ENCODE assay signal across 7 cellular contexts in the genomic region with DNA sequence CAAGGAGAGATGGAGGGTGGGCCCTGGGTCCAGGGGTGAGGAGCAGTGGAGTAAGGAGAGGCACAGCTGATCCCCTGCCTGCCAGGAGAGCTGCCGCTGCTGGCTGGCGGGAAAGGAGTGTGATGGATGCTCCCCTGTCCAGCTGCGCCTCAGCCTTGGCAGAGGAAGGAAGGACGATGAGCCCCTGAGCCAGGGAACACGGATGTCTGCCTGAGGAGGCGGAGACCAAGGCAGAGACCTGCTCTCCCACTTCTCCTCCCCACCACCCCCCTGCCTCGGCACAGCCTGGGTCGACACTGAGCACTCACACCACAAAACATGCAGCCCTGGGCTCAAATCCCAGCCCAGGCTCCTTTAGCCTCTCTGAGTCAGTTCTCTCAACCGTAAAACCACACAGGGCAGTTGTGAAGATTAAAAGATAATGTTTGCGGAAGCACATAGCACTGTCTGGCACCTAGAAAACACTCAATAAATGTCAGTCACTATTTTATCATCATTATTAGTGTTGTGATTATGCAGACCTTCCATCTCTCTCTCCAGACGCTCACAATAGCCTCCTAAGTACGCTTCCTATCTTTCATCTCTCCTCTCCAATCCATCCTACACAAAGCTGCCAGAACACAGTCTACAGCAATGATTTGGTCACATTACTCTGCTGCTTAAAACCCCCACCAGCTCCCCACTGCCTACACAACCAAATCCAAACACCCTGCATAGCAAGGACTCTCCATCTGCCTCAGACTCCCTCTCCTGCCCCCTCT. TPM values are rescaled to one million over a fixed set of nuclear protein-coding genes. Genes with fewer than 3 reads are reported as not detected.
DNase-seq lines count a peak whose midpoint lies in the region; ATAC-seq and TF ChIP-seq lines count a peak whose summit lies in the region.

No MANE protein-coding gene starts in this region.

- H3K4me3 ChIP-seq in GM12875 (ENCODE audit: low read depth, low read length) (peak overlapping the region; percentile 6), GM23338 (peak overlapping the region; percentile 35; the same call in 1 of the 2 replicates), adipocyte (ENCODE audit: low read length) (no peak overlapping the region), mesenchymal stem cell (ENCODE audit: insufficient read depth in 1 of 2, low read depth in 1 of 2, low read length in 2 of 2) (peak overlapping the region in 1 of 2 experiments; percentile 39)

- ATAC-seq in GM23338, result peak; percentile 57

- peak overlapping the region; percentile 73 for H3K4me2 ChIP-seq in GM23338
- peak overlapping the region; percentile 39 for H3K4me2 ChIP-seq in mesenchymal stem cell (ENCODE audit: low read length, poor library complexity, severe bottlenecking)

- H2AFZ ChIP-seq in GM23338 (no peak overlapping the region; the same call in 1 of the 2 replicates), mesenchymal stem cell (ENCODE audit: low read depth, low read length) (no peak overlapping the region)

- no peak overlapping the region for H2BK12ac ChIP-seq in mesenchymal stem cell (ENCODE audit: low read length in 2 of 2)

- peaks cover 66% of the 10 kb centered on the region for H3K4me1 Mint-ChIP-seq in GM23338

- H3K4me3 Mint-ChIP-seq in GM23338, result peak overlapping the region; percentile 47; the same call in 2 of the 3 replicates

- no peaks in the 10 kb centered on the region for H3K27me3 ChIP-seq in GM23338 (ENCODE audit: insufficient read depth)
- peaks cover 45% of the 10 kb centered on the region for H3K27me3 ChIP-seq in adipocyte (replicated peaks; ENCODE audit: control insufficient read depth, insufficient read depth, low read length)
- H3K27me3 ChIP-seq in mesenchymal stem cell (ENCODE audit: control insufficient read depth in 1 of 2, insufficient read depth in 1 of 2, low read length in 2 of 2), result peaks cover 36 to 63% of the 10 kb centered on the region in 2 experiments

- no peaks in the 10 kb centered on the region for H3K9me3 ChIP-seq in adipocyte (ENCODE audit: control insufficient read depth, low read length)
- H3K9me3 ChIP-seq in mesenchymal stem cell (ENCODE audit: control insufficient read depth, low read length), result no peaks in the 10 kb centered on the region

- H3K36me3 ChIP-seq in GM23338 (ENCODE audit: insufficient read depth) (no peaks in the 10 kb centered on the region), adipocyte (ENCODE audit: control insufficient read depth, insufficient read depth, low read length, severe bottlenecking) (no peaks in the 10 kb centered on the region), mesenchymal stem cell (ENCODE audit: control insufficient read depth in 1 of 2, insufficient read depth in 2 of 2, low read depth in 1 of 2, low read length in 2 of 2) (no peaks in the 10 kb centered on the region)

- no peaks in the 10 kb centered on the region for H3F3A ChIP-seq in GM23338 (replicated peaks; ENCODE audit: low read depth)

- no peak overlapping the region for H3K23ac ChIP-seq in mesenchymal stem cell (ENCODE audit: low read length in 2 of 2)

- no peaks in the 10 kb centered on the region for H3K79me1 ChIP-seq in mesenchymal stem cell (replicated peaks; ENCODE audit: low read length, poor library complexity, severe bottlenecking)

- H3K79me2 ChIP-seq in GM23338 (replicated peaks; ENCODE audit: insufficient read depth), result no peaks in the 10 kb centered on the region; the same call in 1 of the 2 replicates

- DNase-seq in GM23338 (ENCODE audit: low spot score), result no peak
- DNase-seq in NCI-H1092 treated with DMSO at 0.1 percent for 48 hours (lab: John Stamatoyannopoulos, UW), result peak; percentile 24
- DNase-seq in adipocyte (ENCODE audit: low read depth), result peak; percentile 66
- DNase-seq in mesenchymal stem cell, result peak; percentile 67
- no peak for DNase-seq in stimulated activated CD4-positive, alpha-beta T cell treated with anti-CD3 and anti-CD28 coated beads, Interleukin-4, amount 100 ng/mL, for 24 hours
- no peak for DNase-seq in GDM1 (lab: John Stamatoyannopoulos, UW)

- TF ChIP-seq CTCF in GM12875 (IDR thresholded peaks at IDR 0.05; ENCODE audit: borderline replicate concordance, insufficient read depth, low read depth, low read length) (no peak), GM23338 (conservative IDR thresholded peaks at IDR 0.05; ENCODE audit: low read depth in 2 of 2) (no peak)

- H3K9me2 ChIP-seq in GM23338 (ENCODE audit: insufficient read depth), result no peaks in the 10 kb centered on the region

- WGBS in mesenchymal stem cell, result 6% methylated on average over 4 of the region's 12 CpGs

- no peak overlapping the region for H2BK15ac ChIP-seq in mesenchymal stem cell (ENCODE audit: low read depth, poor library complexity, severe bottlenecking)

- peak overlapping the region in 1 of 2 experiments; percentile 44 for H3K18ac ChIP-seq in mesenchymal stem cell (ENCODE audit: low read depth in 1 of 2, low read length in 2 of 2)

- H3K27ac ChIP-seq in GM23338 (ENCODE audit: low read depth), result no peak overlapping the region
- peak overlapping the region; percentile 17 for H3K27ac ChIP-seq in mesenchymal stem cell (ENCODE audit: low read length, poor library complexity, severe bottlenecking)

- H2BK5ac ChIP-seq in mesenchymal stem cell (ENCODE audit: low read depth, low read length, poor library complexity, severe bottlenecking), result no peak overlapping the region

- peak overlapping the region; percentile 58; the same call in 1 of the 2 replicates for H3K27ac Mint-ChIP-seq in GM23338

- no peak overlapping the region for H4K8ac ChIP-seq in mesenchymal stem cell (ENCODE audit: low read length)

- H2BK120ac ChIP-seq in mesenchymal stem cell (ENCODE audit: low read depth, low read length), result no peak overlapping the region

- peak overlapping the region; percentile 2 for H2AK5ac ChIP-seq in mesenchymal stem cell (ENCODE audit: low read length, severe bottlenecking)

- H4K20me1 ChIP-seq in GM23338 (replicated peaks; ENCODE audit: insufficient read depth), result no peaks in the 10 kb centered on the region

- peaks cover 10% of the 10 kb centered on the region for H3K27me3 Mint-ChIP-seq in GM23338 (ENCODE audit: insufficient read depth, low read depth, poor library complexity)

- peaks cover 62% of the 10 kb centered on the region for H3K4me1 ChIP-seq in GM23338 (ENCODE audit: insufficient read depth)
- H3K4me1 ChIP-seq in adipocyte (ENCODE audit: control insufficient read depth, insufficient read depth, low read length), result peaks cover 1% of the 10 kb centered on the region
- H3K4me1 ChIP-seq in mesenchymal stem cell (ENCODE audit: control insufficient read depth, insufficient read depth, low read depth, low read length), result peaks cover 35% of the 10 kb centered on the region

- no peaks in the 10 kb centered on the region for H3K9me3 Mint-ChIP-seq in GM23338

- H3K36me3 Mint-ChIP-seq in GM23338 (ENCODE audit: low read depth), result no peaks in the 10 kb centered on the region; the same call in 2 of the 3 replicates

- no peak overlapping the region for H3K9ac ChIP-seq in adipocyte (ENCODE audit: low read length)
- no peak overlapping the region for H3K9ac ChIP-seq in mesenchymal stem cell (ENCODE audit: low read length)

- no peak overlapping the region for H4K91ac ChIP-seq in mesenchymal stem cell (ENCODE audit: low read length)

- peak overlapping the region in 1 of 2 experiments; percentile 30 for H3K14ac ChIP-seq in mesenchymal stem cell (ENCODE audit: low read length in 2 of 2)

- no peak overlapping the region for H3K4ac ChIP-seq in mesenchymal stem cell (ENCODE audit: low read depth in 1 of 2, low read length in 2 of 2)

RNA-seq across cellular contexts. Expression of a gene that starts 52.2 kb away (rescaled TPM):
- total RNA-seq in GM23338 (2014; rRNA removed; shearing (Covaris generic)), result 25.4 and 26.8 TPM in 2 replicates
- polyA plus RNA-seq in GM23338 (2016; fragmentation: Nextera tagmentation; extraction: Ambion mirVana), result 8.0 and 11.0 TPM in 2 replicates
- 0.04 TPM for polyA plus RNA-seq in mesenchymal stem cell (2013, experiment 1 of 2)
- 0.10 TPM for polyA plus RNA-seq in mesenchymal stem cell (2013, experiment 2 of 2)

Comparison
In these comparisons a context has a peak if more than half of its experiments do, and no peak if none do; other contexts are left out.
1. DNase-seq: peak in NCI-H1092 treated with DMSO at 0.1 percent for 48 hours (single experiment), adipocyte (single experiment) and mesenchymal stem cell (single experiment); none in GM23338 (single experiment), stimulated activated CD4-positive, alpha-beta T cell treated with anti-CD3 and anti-CD28 coated beads, Interleukin-4, amount 100 ng/mL, for 24 hours (single experiment) and GDM1 (single experiment).